21 cellular contexts compared by ENCODE assay signal in genomic region chr22:28094831-28095230, GRCh38.
"Had no signal": no experiment of that assay in that cellular context is flagged by ENCODE, and none has a peak within 500 bp of the region (broad histone marks: within the 10 kb centered on the region; RNA-seq: fewer than 3 reads in every experiment).

No MANE protein-coding gene starts in this region.

- H3K4me1 ChIP-seq: colonic mucosa had no signal

- H3K9me3 Mint-ChIP-seq: endodermal cell; natural killer cell treated with Interleukin-12 subunit alpha and Interleukin-12 subunit beta and Interleukin-15 and Interleukin-18, amount 100 ng/mL, for 72 hours had no signal

- H3K4me2 ChIP-seq: hepatocyte had no signal

- H3K27me3 ChIP-seq: colonic mucosa, hepatocyte, stomach had no signal

- H3K4me3 Mint-ChIP-seq: endodermal cell; natural killer cell treated with Interleukin-12 subunit alpha and Interleukin-12 subunit beta and Interleukin-15 and Interleukin-18, amount 100 ng/mL, for 72 hours had no signal

- H3K9me3 ChIP-seq: colonic mucosa, stomach had no signal

- H2AFZ ChIP-seq: hepatocyte had no signal

- DNase-seq: colonic mucosa; effector CD4-positive, alpha-beta T cell; endodermal cell; erythroblast; foreskin melanocyte; head of caudate nucleus; left colon; left ventricle myocardium superior; mesenchymal stem cell; midbrain; posterior cingulate gyrus; right cardiac atrium; small intestine; stimulated activated CD4-positive, alpha-beta T cell treated with anti-CD3 and anti-CD28 coated beads, Interleukin-12 subunit alpha, Interleukin-12 subunit beta, amount 100 ng/mL, for 4 hours; stimulated activated naive CD4-positive, alpha-beta T cell; stomach; substantia nigra; trophoblast cell had no signal

- H3K27ac Mint-ChIP-seq: endodermal cell; natural killer cell treated with Interleukin-12 subunit alpha and Interleukin-12 subunit beta and Interleukin-15 and Interleukin-18, amount 100 ng/mL, for 72 hours had no signal

- H3K36me3 Mint-ChIP-seq: natural killer cell treated with Interleukin-12 subunit alpha and Interleukin-12 subunit beta and Interleukin-15 and Interleukin-18, amount 100 ng/mL, for 72 hours had no signal

- H3K79me2 ChIP-seq: hepatocyte had no signal

- H3K27ac ChIP-seq: colonic mucosa, hepatocyte, stomach had no signal

- H3K4me3 ChIP-seq: colonic mucosa, hepatocyte, lung, stomach had no signal

- H3K36me3 ChIP-seq: colonic mucosa had no signal

- H3K4me1 Mint-ChIP-seq: endodermal cell had no signal

- H3K27me3 Mint-ChIP-seq: natural killer cell treated with Interleukin-12 subunit alpha and Interleukin-12 subunit beta and Interleukin-15 and Interleukin-18, amount 100 ng/mL, for 72 hours had no signal
